Comparison of ENCODE assay signal across 9 cellular contexts in the genomic region with DNA sequence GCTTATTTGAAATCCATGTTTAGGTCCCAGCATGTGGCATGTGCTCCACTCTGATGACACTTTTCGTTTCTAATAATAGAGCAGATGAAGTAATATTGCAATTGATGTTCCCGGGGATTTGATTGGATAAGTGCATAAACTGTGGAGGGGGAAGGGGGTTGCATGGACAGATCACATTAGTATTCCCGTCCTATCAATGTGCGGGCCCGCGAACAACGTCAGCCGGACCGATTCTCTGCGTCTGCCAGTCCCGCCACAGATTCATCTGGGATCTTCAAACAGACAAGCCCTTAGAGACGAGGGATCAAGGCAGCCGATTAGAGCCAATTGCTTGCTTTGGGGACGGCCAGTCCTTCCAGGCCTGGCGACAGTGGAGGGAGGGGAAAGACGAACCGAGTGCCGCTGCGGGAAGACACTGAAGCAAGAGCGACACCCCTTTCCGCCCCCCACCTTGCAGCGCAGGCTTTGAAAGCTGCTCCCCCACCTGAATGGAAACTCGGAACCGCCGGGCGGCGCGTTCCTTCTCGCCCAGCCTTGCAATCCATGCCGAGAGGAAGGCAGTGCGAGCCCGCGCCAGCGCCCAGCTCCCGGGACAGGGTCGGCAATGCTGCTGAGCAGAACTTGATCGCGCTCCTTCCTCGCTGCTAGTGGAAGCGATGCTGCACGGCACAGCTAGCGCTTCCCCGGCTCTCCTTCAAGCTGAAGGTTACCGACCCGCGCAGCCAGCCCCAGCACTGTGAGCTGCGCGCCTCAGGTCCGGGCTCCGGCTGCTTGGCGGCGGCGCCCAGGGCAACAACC. TPM values are rescaled to one million over a fixed set of nuclear protein-coding genes. Genes with fewer than 3 reads are reported as not detected.
DNase-seq lines count a peak whose midpoint lies in the region; TF ChIP-seq lines count a peak whose summit lies in the region.
"Had no signal": no experiment of that assay in that cellular context is flagged by ENCODE, and none has a peak within 500 bp of the region (broad histone marks: within the 10 kb centered on the region; RNA-seq: fewer than 3 reads in every experiment).

Gene RGS7BP (plus strand): TSS at position 247 of the 798 bp plus-strand sequence. CDS start 610 bp downstream, outside the sequence.

- peak within 1 kb of the TSS; percentile 88 for H2BK5ac ChIP-seq in neuronal stem cell (ENCODE audit: low read length)

- whole genome bisulfite sequencing in neuronal stem cell (ENCODE audit: extremely low coverage in 2 of 2, insufficient read length in 2 of 2, insufficient replicate concordance in 1 of 2), 2 donors, result no CpG with 5 or more reads among the region's 53 CpGs

- H4K8ac ChIP-seq in neuronal stem cell (ENCODE audit: low read depth, low read length), result peak within 1 kb of the TSS; percentile 52

- peak within 1 kb of the TSS; percentile 36 for H3K4me3 ChIP-seq in AG04450 (ENCODE audit: low read depth, low read length)
- H3K4me3 ChIP-seq in SK-N-MC, result peak within 1 kb of the TSS; percentile 76
- H3K4me3 ChIP-seq in neuronal stem cell (ENCODE audit: low read length in 2 of 2), result peak within 1 kb of the TSS; percentile 48 to 91
- H3K4me3 ChIP-seq in SJCRH30, result no peak within 1 kb of the TSS

- no peaks in the 10 kb centered on the region for H3K4me1 Mint-ChIP-seq in immature natural killer cell

- peak within 1 kb of the TSS; percentile 58 for H3K9ac ChIP-seq in SK-N-MC (ENCODE audit: insufficient read length)
- peak within 1 kb of the TSS; percentile 95 for H3K9ac ChIP-seq in neuronal stem cell (ENCODE audit: low read depth, low read length, poor library complexity)

- H3K9me3 ChIP-seq in AG04450 (ENCODE audit: control insufficient read depth, insufficient read depth, low read length), result no peaks in the 10 kb centered on the region; the same call in 1 of the 2 replicates
- no peaks in the 10 kb centered on the region for H3K9me3 ChIP-seq in SK-N-MC (ENCODE audit: low read depth, low read length)
- H3K9me3 ChIP-seq in neuronal stem cell (replicated peaks in 1 of 2; ENCODE audit: control insufficient read depth in 2 of 2, insufficient read depth in 1 of 2, low read depth in 1 of 2, low read length in 2 of 2), result no peaks in the 10 kb centered on the region
- H3K9me3 ChIP-seq in SJCRH30 (replicated peaks), result no peaks in the 10 kb centered on the region

- H3K27me3 ChIP-seq in AG04450 (ENCODE audit: control insufficient read depth, insufficient read depth, low read length) (peaks cover 31% of the 10 kb centered on the region), neuronal stem cell (ENCODE audit: control insufficient read depth in 3 of 3, insufficient read depth in 3 of 3, low read depth in 1 of 3, low read length in 3 of 3) (peaks cover 0 to 85% (median 8%) of the 10 kb centered on the region in 3 experiments), SJCRH30 (no peaks in the 10 kb centered on the region)

- peak within 1 kb of the TSS; percentile 56 for H2BK15ac ChIP-seq in neuronal stem cell (ENCODE audit: low read length)

- H2BK120ac ChIP-seq in neuronal stem cell (ENCODE audit: low read depth, low read length), result no peak within 1 kb of the TSS

- POLR2A ChIA-PET in AG04450 (lab: Yijun Ruan, JAX), result no interaction called here

- H3K27ac ChIP-seq in AG04450 (ENCODE audit: low read depth, low read length), result no peak within 1 kb of the TSS
- H3K27ac ChIP-seq in SK-N-MC, result peak within 1 kb of the TSS; percentile 34; the same call in 1 of the 2 replicates
- H3K27ac ChIP-seq in neuronal stem cell (replicated peaks; ENCODE audit: low read length), result no peak within 1 kb of the TSS
- no peak within 1 kb of the TSS for H3K27ac ChIP-seq in SJCRH30

- DNase-seq in AG04450 (ENCODE audit: low read depth, low spot score), result no peak
- peak; percentile 1 for DNase-seq in HCEC 1CT
- DNase-seq in SK-N-MC (ENCODE audit: low read depth, low spot score), result no peak
- DNase-seq in foreskin melanocyte, result peak; percentile 4
- DNase-seq in neuronal stem cell (ENCODE audit: low spot score), result peak; percentile 64
- no peak for DNase-seq in immature natural killer cell
- no peak for DNase-seq in SJCRH30
- DNase-seq in stimulated activated CD4-positive, alpha-beta T cell treated with anti-CD3 and anti-CD28 coated beads, Interleukin-12 subunit alpha, Interleukin-12 subunit beta, amount 100 ng/mL, for 4 hours, result no peak

- peaks cover 0 to 4% (median 0%) of the 10 kb centered on the region in 3 donors for H3K36me3 Mint-ChIP-seq in immature natural killer cell

- H3K27me3 Mint-ChIP-seq in immature natural killer cell (ENCODE audit: low read depth in 3 of 3), result peaks cover 6 to 15% (median 9%) of the 10 kb centered on the region in 3 donors

- peak within 1 kb of the TSS; percentile 92 for H3K14ac ChIP-seq in neuronal stem cell (ENCODE audit: low read length)

- H3K4me1 ChIP-seq in neuronal stem cell (ENCODE audit: control insufficient read depth in 2 of 2, insufficient read depth in 1 of 2, low read depth in 1 of 2, low read length in 2 of 2) (peaks cover 3 to 4% of the 10 kb centered on the region in 2 donors), SJCRH30 (no peaks in the 10 kb centered on the region)

- peak within 1 kb of the TSS; percentile 48 for H3K23ac ChIP-seq in neuronal stem cell (ENCODE audit: low read depth, low read length, poor library complexity)

- CTCF ChIA-PET in AG04450 (lab: Charles Lee), result no interaction called here

- no peak within 1 kb of the TSS for H2AK5ac ChIP-seq in neuronal stem cell (ENCODE audit: low read depth, low read length)

- no peak for TF ChIP-seq CTCF in AG04450 (IDR thresholded peaks at IDR 0.05; ENCODE audit: low read depth, low read length)

- peak within 1 kb of the TSS; percentile 99 for H3K18ac ChIP-seq in neuronal stem cell (ENCODE audit: low read length)

- H3K27ac Mint-ChIP-seq in immature natural killer cell, result no peak within 1 kb of the TSS
- H3K27ac Mint-ChIP-seq: activated naive CD4-positive, alpha-beta T cell treated with anti-CD3 and anti-CD28 coated beads, Interleukin-2, amount 50 U/mL, for 72 hours had no signal

- peaks cover 5 to 19% (median 9%) of the 10 kb centered on the region in 6 donors for H3K9me3 Mint-ChIP-seq in immature natural killer cell

- H3K4me2 ChIP-seq in neuronal stem cell (ENCODE audit: insufficient read depth, low read length, poor library complexity, severe bottlenecking), result peak within 1 kb of the TSS; percentile 89

- peak within 1 kb of the TSS; percentile 93 for H2AFZ ChIP-seq in neuronal stem cell (ENCODE audit: low read length)

- H3K79me1 ChIP-seq in neuronal stem cell (ENCODE audit: low read depth, low read length), result no peaks in the 10 kb centered on the region

- no peak within 1 kb of the TSS for H4K91ac ChIP-seq in neuronal stem cell (ENCODE audit: low read depth, low read length, poor library complexity)

- peak within 1 kb of the TSS in 1 of 5 donors; percentile 14 for H3K4me3 Mint-ChIP-seq in immature natural killer cell

- H3K4ac ChIP-seq in neuronal stem cell (ENCODE audit: low read length), result no peak within 1 kb of the TSS

- no peak within 1 kb of the TSS for H2BK12ac ChIP-seq in neuronal stem cell (ENCODE audit: low read length)

- H3K36me3 ChIP-seq in SK-N-MC (ENCODE audit: insufficient read depth, low read length) (no peaks in the 10 kb centered on the region), neuronal stem cell (replicated peaks in 1 of 2; ENCODE audit: control insufficient read depth in 2 of 2, insufficient read depth in 2 of 2, low read length in 2 of 2) (no peaks in the 10 kb centered on the region), SJCRH30 (no peaks in the 10 kb centered on the region)

RNA-seq across cellular contexts. Expression of gene RGS7BP, which starts in this region (rescaled TPM):
- polyA plus RNA-seq in AG04450 (2011; rRNA removed) (not detected in 2 replicates), immature natural killer cell (not detected)
- polyA minus RNA-seq in AG04450 (2011; rRNA and poly(A)+ RNA removed), result not detected in 2 replicates
- 0.57 TPM for polyA plus RNA-seq in neuronal stem cell (2013, experiment 1 of 2)
- 0.66 TPM for polyA plus RNA-seq in neuronal stem cell (2013, experiment 2 of 2)
- total RNA-seq in SJCRH30 (2014; rRNA removed; shearing (Covaris generic)), result not detected in 2 replicates
- total RNA-seq: activated naive CD4-positive, alpha-beta T cell treated with anti-CD3 and anti-CD28 coated beads, Interleukin-2, amount 50 U/mL, for 72 hours had no signal

Comparison
In these comparisons a context has a peak if more than half of its experiments do, and no peak if none do; other contexts are left out.
1. DNase-seq: peak in HCEC 1CT (single experiment), foreskin melanocyte (single experiment) and neuronal stem cell (single experiment); none in AG04450 (single experiment), SK-N-MC (single experiment), immature natural killer cell (0 of 3), SJCRH30 (0 of 2) and stimulated activated CD4-positive, alpha-beta T cell treated with anti-CD3 and anti-CD28 coated beads, Interleukin-12 subunit alpha, Interleukin-12 subunit beta, amount 100 ng/mL, for 4 hours (single experiment).